ENCODE assay signal across 10 cellular contexts in the genomic region with DNA sequence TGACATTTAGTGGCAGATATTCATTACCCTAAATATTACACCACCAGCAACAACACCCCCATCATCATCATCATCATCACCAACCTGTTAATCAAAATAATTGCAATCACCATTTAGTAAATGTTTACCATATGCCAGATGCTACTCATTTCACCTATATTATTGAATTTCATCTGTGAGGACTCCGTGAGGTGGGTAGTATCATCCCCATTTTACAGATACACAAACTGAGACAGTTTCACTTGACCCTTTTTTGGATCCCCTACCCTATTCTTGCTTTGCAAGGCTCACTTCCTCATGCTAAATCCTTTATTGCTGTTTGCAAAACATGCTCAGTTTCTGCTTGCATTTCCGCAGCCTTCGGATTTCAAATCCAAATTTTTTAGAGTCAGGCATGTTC.
"Had no signal": no experiment of that assay in that cellular context is flagged by ENCODE, and none has a peak within 500 bp of the region (broad histone marks: within the 10 kb centered on the region; RNA-seq: fewer than 3 reads in every experiment).

No MANE protein-coding gene starts in this region.

- H3K27ac ChIP-seq: GM23248, HL-60, KMS-11 had no signal

- H3K36me3 ChIP-seq: HAP-1 had no signal

- H3K4me1 ChIP-seq: HAP-1 had no signal

- H3K9me3 ChIP-seq: HAP-1 had no signal

- H2AFZ ChIP-seq: GM23248 had no signal

- H3K4me2 ChIP-seq: KMS-11 had no signal

- DNase-seq: GM23248, GOT3, H7, IMR-90, Karpas-422, KBM-7 had no signal

- H3K9ac ChIP-seq: GM23248, KMS-11 had no signal

- H3K4me3 ChIP-seq: GM23248, HAP-1 had no signal

- ATAC-seq: HCT116 had no signal
